ENCODE assay signal across 13 cellular contexts in the genomic region with DNA sequence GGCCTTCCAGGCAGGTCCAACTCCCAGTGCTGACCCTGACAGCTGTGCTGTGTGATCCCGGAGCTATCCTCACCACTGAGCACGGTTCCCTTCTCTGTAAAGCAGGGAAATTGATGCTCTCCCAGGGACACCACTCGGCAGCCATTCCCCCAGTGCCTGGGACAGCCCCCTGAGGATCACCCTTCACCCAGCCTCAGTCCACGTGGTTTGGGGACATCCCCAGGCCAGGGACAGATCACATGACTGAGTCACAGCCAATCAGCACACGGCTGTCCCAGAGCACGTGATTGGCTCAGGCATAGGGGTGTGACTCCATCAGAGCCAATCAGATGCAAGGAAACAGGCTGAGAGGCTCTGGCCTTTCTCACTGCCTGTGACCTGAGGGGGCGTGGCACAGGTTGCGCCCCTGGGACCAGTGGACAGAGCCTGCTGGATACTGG.
DNase-seq lines count a peak whose midpoint lies in the region; ATAC-seq, FAIRE-seq and TF ChIP-seq lines count a peak whose summit lies in the region.
"Had no signal": no experiment of that assay in that cellular context is flagged by ENCODE, and none has a peak within 500 bp of the region (broad histone marks: within the 10 kb centered on the region; RNA-seq: fewer than 3 reads in every experiment).

No MANE protein-coding gene starts in this region.

- intact Hi-C loops in HepG2 (cut with micrococcal nuclease; ENCODE audit: unreplicated experiment), result no loop called here
- intact Hi-C loops in right lobe of liver (cut with DNase I), result loop anchor here in 1 of 2 donors (5.0 kb wide), 1 partner anchor 330 kb away; no protein-coding TSS in a partner anchor
- intact Hi-C loops in posterior vena cava (cut with DNase I), result loop anchor here in 1 of 2 donors (5.0 kb wide), 1 partner anchor 330 kb away; no protein-coding TSS in a partner anchor
- intact Hi-C loops in transverse colon (cut with DNase I; ENCODE audit: low total_unique reads), result no loop called here

- H3K27me3 ChIP-seq in HepG2 (ENCODE audit: control insufficient read depth in 1 of 2, insufficient read depth in 2 of 2, low read length in 2 of 2) (peaks cover 3 to 6% of the 10 kb centered on the region in 2 experiments; a peak in 4 of 5 replicates), right lobe of liver (no peaks in the 10 kb centered on the region), transverse colon (peaks cover 7% of the 10 kb centered on the region)
- H3K27me3 ChIP-seq: BLaER1 had no signal

- in situ Hi-C loops in HepG2 (cut with HindIII; ENCODE audit: extremely low pct_ligation_motif_present, low pct_unique_long_range_greater_than_20kb), result no loop called here
- in situ Hi-C loops in transverse colon (cut with MboI; ENCODE audit: low pct_ligation_motif_present in 1 of 4, low pct_unique_long_range_greater_than_20kb in 1 of 4, low sequenced_read_pairs in 3 of 4), result loop anchor here in 1 of 4 donors (5.0 kb wide), 1 partner anchor 330 kb away; no protein-coding TSS in a partner anchor

- H3K36me3 ChIP-seq in HepG2 (replicated peaks in 1 of 2; ENCODE audit: control insufficient read depth in 1 of 2, insufficient read depth in 2 of 2, low read length in 2 of 2), result no peaks in the 10 kb centered on the region
- H3K36me3 ChIP-seq in right lobe of liver, result no peaks in the 10 kb centered on the region
- no peaks in the 10 kb centered on the region for H3K36me3 ChIP-seq in transverse colon
- H3K36me3 ChIP-seq: BLaER1 had no signal

- TF ChIP-seq POLR2A in HepG2 (IDR thresholded peaks at IDR 0.05; ENCODE audit: insufficient read depth in 1 of 2, low read depth in 2 of 2, low read length in 2 of 2) (no peak), right lobe of liver (IDR thresholded peaks at IDR 0.05) (no peak), transverse colon (IDR thresholded peaks at IDR 0.05) (no peak)

- BruUV-seq in HepG2 (replicated peaks; lab: Mats Ljungman, UMichigan), result no TSS peak

- no peak for FAIRE-seq in HepG2 (lab: Jason Lieb, UNC)

- no peak overlapping the region for H3K4me3 Mint-ChIP-seq in activated T-helper 17 cell treated with anti-CD3 and anti-CD28 coated beads, Interleukin-2, amount 50 U/mL, for 72 hours
- no peak overlapping the region for H3K4me3 Mint-ChIP-seq in type B pancreatic cell
- H3K4me3 Mint-ChIP-seq: activated naive CD4-positive, alpha-beta T cell treated with anti-CD3 and anti-CD28 coated beads, Interleukin-2, amount 50 U/mL, for 24 hours had no signal

- peak; percentile 30 for ATAC-seq in HepG2
- ATAC-seq in right lobe of liver, result no peak
- peak; percentile 61 for ATAC-seq in HG03442 (IDR thresholded peaks at IDR 0.05; ENCODE audit: unreplicated experiment)
- peak; percentile 88 for ATAC-seq in activated T-helper 17 cell treated with anti-CD3 and anti-CD28 coated beads, Interleukin-2, amount 50 U/mL, for 72 hours (replicated peaks)
- ATAC-seq: SK-N-SH treated with all-trans-retinoic acid at 6 μM for 48 hours had no signal

- TF ChIP-seq EP300 in HepG2 (IDR thresholded peaks at IDR 0.05; ENCODE audit: low read depth in 2 of 2, low read length in 2 of 2) (no peak), HepG2 (CRISPR knock-in tag; IDR thresholded peaks at IDR 0.05; ENCODE audit: borderline replicate concordance) (no peak), transverse colon (IDR thresholded peaks at IDR 0.05; ENCODE audit: low read depth) (no peak)

- no peak overlapping the region for H3K4me3 ChIP-seq in HepG2 (replicated peaks in 1 of 3; ENCODE audit: insufficient read depth in 1 of 3, low read depth in 2 of 3, low read length in 3 of 3)
- no peak overlapping the region for H3K4me3 ChIP-seq in right lobe of liver
- H3K4me3 ChIP-seq in transverse colon, result no peak overlapping the region
- H3K4me3 ChIP-seq: BLaER1 had no signal

- H2AFZ ChIP-seq in HepG2 (ENCODE audit: low read length), result no peak overlapping the region

- no peak overlapping the region for H3K9ac ChIP-seq in HepG2 (ENCODE audit: insufficient read depth, low read depth, low read length)
- H3K9ac ChIP-seq: BLaER1 had no signal

- no peaks in the 10 kb centered on the region for H3K9me3 ChIP-seq in HepG2 (ENCODE audit: low read length)
- no peaks in the 10 kb centered on the region for H3K9me3 ChIP-seq in right lobe of liver
- H3K9me3 ChIP-seq in transverse colon, result no peaks in the 10 kb centered on the region
- H3K9me3 ChIP-seq: BLaER1 had no signal

- POLR2A ChIA-PET in HepG2 (lab: Yijun Ruan, JAX), result no interaction called here

- CTCF ChIA-PET in HepG2 (lab: Yijun Ruan, JAX; ENCODE audit: low intra/inter-chr PET ratio, low total read pairs), result no interaction called here

- peak; percentile 9 for DNase-seq in HepG2 (ENCODE audit: low spot score)
- DNase-seq in right lobe of liver, result no peak
- DNase-seq in type B pancreatic cell (ENCODE audit: extremely low spot score, unreplicated experiment), result peak; percentile 66
- no peak for DNase-seq in posterior vena cava (ENCODE audit: low spot score)
- no peak for DNase-seq in HuH-7.5 (ENCODE audit: low spot score)
- no peak for DNase-seq in transverse colon
- DNase-seq: central memory CD4-positive, alpha-beta T cell; NCI-H1694 treated with DMSO at 0.1 percent for 48 hours had no signal

- no CpG with 5 or more reads among the region's 8 CpGs for WGBS in HepG2 (ENCODE audit: low lambda C conversion rate)
- WGBS in right lobe of liver (ENCODE audit: insufficient coverage, low coverage, low lambda C conversion rate, missing lambda C conversion rate), result no CpG with 5 or more reads among the region's 8 CpGs
- WGBS in transverse colon (ENCODE audit: low coverage in 1 of 2), 2 donors, result 73% methylated on average over 8 of the region's 8 CpGs; no CpG with 5 or more reads in 1 of the 2 donors

- H3K27me3 Mint-ChIP-seq in activated T-helper 17 cell treated with anti-CD3 and anti-CD28 coated beads, Interleukin-2, amount 50 U/mL, for 72 hours, result peaks cover 8% of the 10 kb centered on the region
- H3K27me3 Mint-ChIP-seq in type B pancreatic cell, result peaks cover 28% of the 10 kb centered on the region

- no peaks in the 10 kb centered on the region for H3K79me2 ChIP-seq in HepG2 (ENCODE audit: insufficient read depth, low read length)

- H3K27ac ChIP-seq in HepG2 (ENCODE audit: extremely low read length, insufficient read depth, low read length) (no peak overlapping the region), right lobe of liver (no peak overlapping the region), transverse colon (no peak overlapping the region)
- H3K27ac ChIP-seq: BLaER1 had no signal

- no peaks in the 10 kb centered on the region for H3K9me3 Mint-ChIP-seq in activated T-helper 17 cell treated with anti-CD3 and anti-CD28 coated beads, Interleukin-2, amount 50 U/mL, for 72 hours
- H3K9me3 Mint-ChIP-seq in type B pancreatic cell, result no peaks in the 10 kb centered on the region
- H3K9me3 Mint-ChIP-seq: activated naive CD4-positive, alpha-beta T cell treated with anti-CD3 and anti-CD28 coated beads, Interleukin-2, amount 50 U/mL, for 24 hours had no signal

- H3K36me3 Mint-ChIP-seq in activated T-helper 17 cell treated with anti-CD3 and anti-CD28 coated beads, Interleukin-2, amount 50 U/mL, for 72 hours (ENCODE audit: low read depth), result no peaks in the 10 kb centered on the region
- no peaks in the 10 kb centered on the region for H3K36me3 Mint-ChIP-seq in type B pancreatic cell
- H3K36me3 Mint-ChIP-seq: activated naive CD4-positive, alpha-beta T cell treated with anti-CD3 and anti-CD28 coated beads, Interleukin-2, amount 50 U/mL, for 24 hours had no signal

- no peak overlapping the region for H3K4me2 ChIP-seq in HepG2 (ENCODE audit: low read depth, low read length)
- H3K4me2 ChIP-seq: BLaER1 had no signal

- H3K4me1 ChIP-seq in HepG2 (ENCODE audit: insufficient read depth, low read length), result no peaks in the 10 kb centered on the region
- no peaks in the 10 kb centered on the region for H3K4me1 ChIP-seq in right lobe of liver
- no peaks in the 10 kb centered on the region for H3K4me1 ChIP-seq in transverse colon
- H3K4me1 ChIP-seq: BLaER1 had no signal

- TF ChIP-seq RAD21 in HepG2 (CRISPR knock-in tag; IDR thresholded peaks at IDR 0.05), result no peak

- peaks cover 4% of the 10 kb centered on the region for H3K4me1 Mint-ChIP-seq in activated T-helper 17 cell treated with anti-CD3 and anti-CD28 coated beads, Interleukin-2, amount 50 U/mL, for 72 hours
- H3K4me1 Mint-ChIP-seq in type B pancreatic cell (ENCODE audit: unreplicated experiment), result no peaks in the 10 kb centered on the region
- H3K4me1 Mint-ChIP-seq: activated naive CD4-positive, alpha-beta T cell treated with anti-CD3 and anti-CD28 coated beads, Interleukin-2, amount 50 U/mL, for 24 hours had no signal

- 0 out of 2 replicates have a peak, but pooled peaks cover 2% of the 10 kb centered on the region for H4K20me1 ChIP-seq in HepG2 (ENCODE audit: insufficient read depth, low read length)
- H4K20me1 ChIP-seq: BLaER1 had no signal

- no peak overlapping the region for H3K27ac Mint-ChIP-seq in activated T-helper 17 cell treated with anti-CD3 and anti-CD28 coated beads, Interleukin-2, amount 50 U/mL, for 72 hours
- no peak overlapping the region for H3K27ac Mint-ChIP-seq in type B pancreatic cell
- H3K27ac Mint-ChIP-seq: activated naive CD4-positive, alpha-beta T cell treated with anti-CD3 and anti-CD28 coated beads, Interleukin-2, amount 50 U/mL, for 24 hours had no signal

- TF ChIP-seq CTCF in HepG2 (CRISPR knock-in tag; IDR thresholded peaks at IDR 0.05), result no peak
- no peak for TF ChIP-seq CTCF in right lobe of liver (IDR thresholded peaks at IDR 0.05)
- no peak for TF ChIP-seq CTCF in type B pancreatic cell (conservative IDR thresholded peaks at IDR 0.05)
- TF ChIP-seq CTCF in transverse colon (IDR thresholded peaks at IDR 0.05), result no peak

Comparison
In these comparisons a context has a peak if more than half of its experiments do, and no peak if none do; other contexts are left out.
1. ATAC-seq: peak in HepG2 (single experiment), HG03442 (single experiment) and activated T-helper 17 cell treated with anti-CD3 and anti-CD28 coated beads, Interleukin-2, amount 50 U/mL, for 72 hours (single experiment); none in right lobe of liver (0 of 4).
2. DNase-seq: peak in HepG2 (single experiment) and type B pancreatic cell (single experiment); none in right lobe of liver (0 of 3), posterior vena cava (single experiment), HuH-7.5 (single experiment) and transverse colon (single experiment).